19 cellular contexts compared by ENCODE assay signal in genomic region chr17:73436966-73437365, GRCh38.
DNase-seq lines count a peak whose midpoint lies in the region; ATAC-seq and TF ChIP-seq lines count a peak whose summit lies in the region.
"Had no signal": no experiment of that assay in that cellular context is flagged by ENCODE, and none has a peak within 500 bp of the region (broad histone marks: within the 10 kb centered on the region; RNA-seq: fewer than 3 reads in every experiment).

No MANE protein-coding gene starts in this region.

- H3K36me3 Mint-ChIP-seq in glutamatergic neuron (ENCODE audit: unreplicated experiment), result no peaks in the 10 kb centered on the region

- no peak overlapping the region for H3K4ac ChIP-seq in trophoblast cell (ENCODE audit: low read depth, low read length)

- no peak overlapping the region for H2AK5ac ChIP-seq in trophoblast cell (ENCODE audit: low read length)

- peaks cover 5% of the 10 kb centered on the region for H3K4me1 ChIP-seq in RWPE2 (ENCODE audit: insufficient read depth, poor library complexity, severe bottlenecking)
- H3K4me1 ChIP-seq in smooth muscle cell (ENCODE audit: low read depth), result no peaks in the 10 kb centered on the region
- H3K4me1 ChIP-seq in trophoblast cell (ENCODE audit: control insufficient read depth in 1 of 2, insufficient read depth in 2 of 2, low read length in 2 of 2), result no peaks in the 10 kb centered on the region
- no peaks in the 10 kb centered on the region for H3K4me1 ChIP-seq in testis
- H3K4me1 ChIP-seq: Caco-2 had no signal

- DNase-seq in ELF-1 (ENCODE audit: low read depth, low spot score) (peak; percentile 20), RWPE2 (ENCODE audit: low spot score) (no peak), glutamatergic neuron (no peak), smooth muscle cell (lab: John Stamatoyannopoulos, UW; ENCODE audit: unreplicated experiment) (no peak), NCI-H1105 (lab: John Stamatoyannopoulos, UW) (no peak), trophoblast cell (no peak), testis (no peak)
- DNase-seq: Caco-2, DMS153, GM23248, NCI-H1048, NCI-H146, NCI-H2081, NCI-H510A treated with DMSO at 0.1 percent for 48 hours, NCI-H82, PC-9 had no signal

- H3K14ac ChIP-seq in trophoblast cell (ENCODE audit: low read length), result no peak overlapping the region

- peak overlapping the region; percentile 25 for H3K27ac Mint-ChIP-seq in glutamatergic neuron (ENCODE audit: unreplicated experiment)

- H3K9ac ChIP-seq in smooth muscle cell (ENCODE audit: low read depth), result no peak overlapping the region
- H3K9ac ChIP-seq in trophoblast cell (ENCODE audit: low read length), result no peak overlapping the region
- H3K9ac ChIP-seq: GM23248, KMS-11 had no signal

- no peak overlapping the region for H3K4me3 Mint-ChIP-seq in glutamatergic neuron (ENCODE audit: unreplicated experiment)

- no peaks in the 10 kb centered on the region for H3F3A ChIP-seq in smooth muscle cell (ENCODE audit: low read depth)

- H2AFZ ChIP-seq in smooth muscle cell (ENCODE audit: low read depth) (no peak overlapping the region), trophoblast cell (ENCODE audit: insufficient read depth, low read length, poor library complexity) (no peak overlapping the region)
- H2AFZ ChIP-seq: GM23248, PC-9 had no signal

- 29% methylated on average over 8 of the region's 8 CpGs for WGBS in smooth muscle cell (ENCODE audit: low lambda C conversion rate)
- WGBS in trophoblast cell (ENCODE audit: extremely low coverage, insufficient coverage, insufficient read length), result no CpG with 5 or more reads among the region's 8 CpGs
- 62 to 71% methylated on average over 8 of the region's 8 CpGs for WGBS in testis, 2 donors

- H3K27ac ChIP-seq in RWPE2 (ENCODE audit: poor library complexity, severe bottlenecking) (no peak overlapping the region), smooth muscle cell (ENCODE audit: low read depth) (peak overlapping the region; percentile 1), trophoblast cell (ENCODE audit: low read depth, low read length) (no peak overlapping the region), testis (no peak overlapping the region)
- H3K27ac ChIP-seq: GM23248, KMS-11, PC-9 had no signal

- H3K9me3 Mint-ChIP-seq in glutamatergic neuron (ENCODE audit: unreplicated experiment), result peaks cover 9% of the 10 kb centered on the region

- H3K9me3 ChIP-seq in RWPE2 (ENCODE audit: severe bottlenecking), result no peaks in the 10 kb centered on the region
- no peaks in the 10 kb centered on the region for H3K9me3 ChIP-seq in smooth muscle cell (replicated peaks; ENCODE audit: low read depth)
- peaks cover 3% of the 10 kb centered on the region for H3K9me3 ChIP-seq in trophoblast cell (ENCODE audit: insufficient read depth, low read depth, low read length)
- H3K9me3 ChIP-seq in testis, result no peaks in the 10 kb centered on the region
- H3K9me3 ChIP-seq: Caco-2 had no signal

- H3K4me2 ChIP-seq in smooth muscle cell, result peak overlapping the region; percentile 62
- no peak overlapping the region for H3K4me2 ChIP-seq in trophoblast cell (ENCODE audit: low read length)
- H3K4me2 ChIP-seq: KMS-11, PC-9 had no signal

- H3K27me3 ChIP-seq in RWPE2 (ENCODE audit: insufficient read depth, poor library complexity, severe bottlenecking) (no peaks in the 10 kb centered on the region), smooth muscle cell (ENCODE audit: low read depth) (no peaks in the 10 kb centered on the region), trophoblast cell (ENCODE audit: insufficient read depth, low read length) (no peaks in the 10 kb centered on the region), testis (no peaks in the 10 kb centered on the region)

- no peaks in the 10 kb centered on the region for H4K20me1 ChIP-seq in smooth muscle cell (ENCODE audit: low read depth)

- H2BK12ac ChIP-seq in trophoblast cell (ENCODE audit: low read length), result no peak overlapping the region

- no peak overlapping the region for H3K23ac ChIP-seq in trophoblast cell (ENCODE audit: low read length)

- H3K4me3 ChIP-seq in RWPE2 (ENCODE audit: severe bottlenecking) (no peak overlapping the region), smooth muscle cell (no peak overlapping the region), trophoblast cell (ENCODE audit: low read depth, low read length) (no peak overlapping the region), testis (no peak overlapping the region)
- H3K4me3 ChIP-seq: GM23248, PC-9 had no signal

- no peak overlapping the region for H4K12ac ChIP-seq in trophoblast cell (ENCODE audit: low read depth, low read length)

- H3K4me1 Mint-ChIP-seq in glutamatergic neuron (ENCODE audit: low read depth, unreplicated experiment), result peaks cover 2% of the 10 kb centered on the region

- no peak overlapping the region for H4K91ac ChIP-seq in trophoblast cell (ENCODE audit: low read depth, low read length)

- TF ChIP-seq POLR2A in testis (IDR thresholded peaks at IDR 0.05), result no peak

- H2BK5ac ChIP-seq in trophoblast cell (ENCODE audit: low read depth, low read length, poor library complexity), result no peak overlapping the region

- H3K36me3 ChIP-seq in RWPE2 (ENCODE audit: low read depth) (no peaks in the 10 kb centered on the region), smooth muscle cell (ENCODE audit: low read depth) (no peaks in the 10 kb centered on the region), trophoblast cell (ENCODE audit: control insufficient read depth in 1 of 2, insufficient read depth in 2 of 2, low read length in 2 of 2) (peaks cover 0 to 2% of the 10 kb centered on the region in 2 experiments), testis (ENCODE audit: low read depth, missing control alignments) (no peaks in the 10 kb centered on the region)

- H4K8ac ChIP-seq in trophoblast cell (ENCODE audit: low read depth, low read length), result no peak overlapping the region

- no peak overlapping the region for H2BK120ac ChIP-seq in trophoblast cell (ENCODE audit: insufficient read depth, low read length, poor library complexity)

- ATAC-seq in RWPE2 (ENCODE audit: low read depth) (peak; percentile 47; the same call in 1 of the 3 replicates), HG02840 (IDR thresholded peaks at IDR 0.05; ENCODE audit: low FRiP score, unreplicated experiment) (no peak)
- ATAC-seq: HCT116 had no signal

- H3K79me2 ChIP-seq in smooth muscle cell (ENCODE audit: low read depth) (no peaks in the 10 kb centered on the region), trophoblast cell (ENCODE audit: control insufficient read depth, insufficient read depth, low read length, poor library complexity) (no peaks in the 10 kb centered on the region)

- TF ChIP-seq CTCF in RWPE2 (IDR thresholded peaks at IDR 0.05; ENCODE audit: poor library complexity, severe bottlenecking), result no peak
- no peak for TF ChIP-seq CTCF in glutamatergic neuron (IDR thresholded peaks at IDR 0.05; ENCODE audit: partially characterized antibody, unreplicated experiment)
- no peak for TF ChIP-seq CTCF in smooth muscle cell (IDR thresholded peaks at IDR 0.05; ENCODE audit: borderline replicate concordance, insufficient read depth, poor library complexity, severe bottlenecking)
- TF ChIP-seq CTCF in testis (IDR thresholded peaks at IDR 0.05), result no peak

- H3K27me3 Mint-ChIP-seq in glutamatergic neuron (ENCODE audit: unreplicated experiment), result peaks cover 15% of the 10 kb centered on the region

- H3K79me1 ChIP-seq in trophoblast cell (ENCODE audit: low read length), result no peaks in the 10 kb centered on the region

- no peak overlapping the region for H3K18ac ChIP-seq in trophoblast cell (ENCODE audit: low read length)

- intact Hi-C loops in testis (cut with DNase I; ENCODE audit: low total_unique reads), result loop anchor here (10.0 kb wide), 1 partner anchor 268 kb away; no protein-coding TSS in a partner anchor
